In the genomic region with DNA sequence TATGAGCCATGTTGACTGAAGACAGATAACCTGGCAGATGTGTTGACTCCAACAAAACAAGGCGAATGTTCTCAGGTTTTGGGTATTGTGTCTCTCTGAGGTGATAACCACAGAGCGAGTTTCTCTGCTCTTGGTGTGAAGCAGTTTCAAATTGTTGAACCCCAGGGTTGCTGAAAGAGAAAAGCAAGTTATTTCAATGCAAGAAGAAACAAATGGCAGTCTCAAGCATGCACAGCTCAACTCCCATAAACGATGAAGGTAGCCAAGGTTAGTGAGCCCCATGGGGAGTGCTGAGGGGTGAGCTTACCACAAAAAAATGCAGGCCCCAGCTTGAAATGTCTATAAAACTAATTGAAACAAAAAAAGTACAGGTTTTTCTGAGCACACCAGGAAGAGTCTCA, we compare ENCODE assay signal across 14 cellular contexts.
A peak's percentile ranks its signal among the peaks of the same experiment; 100 is the strongest.
DNase-seq lines count a peak whose midpoint lies in the region; ATAC-seq, FAIRE-seq and TF ChIP-seq lines count a peak whose summit lies in the region.
"Had no signal": no experiment of that assay in that cellular context is flagged by ENCODE, and none has a peak within 500 bp of the region (broad histone marks: within the 10 kb centered on the region; RNA-seq: fewer than 3 reads in every experiment).

No MANE protein-coding gene starts in this region.

- TF ChIP-seq POLR2A in GM12878 (IDR thresholded peaks at IDR 0.05; ENCODE audit: low read depth, low read length) = no peak

- peak overlapping the region; percentile 57 for H3K4me3 Mint-ChIP-seq in CD4-positive, alpha-beta T cell
- peak overlapping the region in 3 of 10 donors; percentile 9 to 45 (median 26) for H3K4me3 Mint-ChIP-seq in naive thymus-derived CD4-positive, alpha-beta T cell
- H3K4me3 Mint-ChIP-seq in Caco-2 (ENCODE audit: unreplicated experiment) = no peak overlapping the region
- no peak overlapping the region for H3K4me3 Mint-ChIP-seq in T-helper 2 cell treated with Interferon-gamma antibody and Interleukin-4, amounts not matched to agents 5 μg/mL and 100 μg/mL, for 36 hours
- H3K4me3 Mint-ChIP-seq: brain had no signal

- no peaks in the 10 kb centered on the region for H3K9me3 ChIP-seq in CD4-positive, alpha-beta T cell (ENCODE audit: control insufficient read depth, low read length)
- H3K9me3 ChIP-seq in GM12878 (replicated peaks; ENCODE audit: control insufficient read depth, insufficient read depth, low read length) (no peaks in the 10 kb centered on the region; the same call in 2 of the 3 replicates), Caco-2 (no peaks in the 10 kb centered on the region)
- no peaks in the 10 kb centered on the region for H3K9me3 ChIP-seq in naive thymus-derived CD4-positive, alpha-beta T cell (ENCODE audit: control insufficient read depth in 2 of 3, low read length in 3 of 3)
- H3K9me3 ChIP-seq: left lung, suprapubic skin had no signal

- no peak overlapping the region for H3K4me2 ChIP-seq in GM12878 (ENCODE audit: control insufficient read depth, insufficient read depth)

- TF ChIP-seq CTCF in CD4-positive, alpha-beta T cell (IDR thresholded peaks at IDR 0.05) = no peak
- no peak for TF ChIP-seq CTCF in GM12878 (IDR thresholded peaks at IDR 0.05 in 2 of 3, conservative IDR thresholded peaks at IDR 0.05 in 1 of 3; ENCODE audit: control insufficient read depth in 2 of 3, extremely low read depth in 1 of 3, insufficient read depth in 1 of 3, low read depth in 3 of 3, low read length in 3 of 3)
- TF ChIP-seq CTCF in Caco-2 (IDR thresholded peaks at IDR 0.05; ENCODE audit: insufficient read depth in 1 of 2, low read depth in 1 of 2, low read length in 1 of 2, severe bottlenecking in 1 of 2, unreplicated experiment in 1 of 2) = no peak

- TF ChIP-seq EP300 in GM12878 (IDR thresholded peaks at IDR 0.05; ENCODE audit: borderline replicate concordance in 1 of 2, control insufficient read depth in 1 of 2, low read depth in 2 of 2, low read length in 2 of 2) = no peak

- intact Hi-C loops in CD4-positive, alpha-beta T cell (cut with DNase I, micrococcal nuclease) = no loop called here
- intact Hi-C loops in GM12878 (cut with micrococcal nuclease; ENCODE audit: unreplicated experiment) (no loop called here), Caco-2 (cut with micrococcal nuclease; ENCODE audit: unreplicated experiment) (no loop called here)
- intact Hi-C loops in naive thymus-derived CD4-positive, alpha-beta T cell (cut with micrococcal nuclease) = no loop called here

- H3K79me2 ChIP-seq in GM12878 (ENCODE audit: control insufficient read depth, insufficient read depth, low read length) = no peaks in the 10 kb centered on the region
- H3K79me2 ChIP-seq: parathyroid adenoma had no signal

- H3K9ac ChIP-seq in GM12878 (ENCODE audit: control insufficient read depth, insufficient read depth, low read length) = no peak overlapping the region
- H3K9ac ChIP-seq: parathyroid adenoma had no signal

- ATAC-seq in CD4-positive, alpha-beta T cell (ENCODE audit: poor library complexity) = peak; percentile 26
- ATAC-seq in HG02798 (IDR thresholded peaks at IDR 0.05; ENCODE audit: poor library complexity, unreplicated experiment) = peak; percentile 46
- ATAC-seq in GM12878 = peak; percentile 69
- ATAC-seq in naive thymus-derived CD4-positive, alpha-beta T cell = peak; percentile 52
- no peak for ATAC-seq in GM21529 (IDR thresholded peaks at IDR 0.05; ENCODE audit: unreplicated experiment)
- ATAC-seq: left lung had no signal

- SMC1A ChIA-PET in GM12878 (lab: Charles Lee; ENCODE audit: uncharacterized antibody, unreplicated experiment) = no interaction called here

- H3K36me3 ChIP-seq in GM12878 (ENCODE audit: control insufficient read depth in 2 of 2, insufficient read depth in 2 of 2, low read length in 1 of 2) (no peaks in the 10 kb centered on the region), Caco-2 (ENCODE audit: control insufficient read depth, insufficient read depth, low read length) (no peaks in the 10 kb centered on the region)
- H3K36me3 ChIP-seq in naive thymus-derived CD4-positive, alpha-beta T cell (ENCODE audit: control insufficient read depth in 2 of 3, insufficient read depth in 3 of 3, low read length in 3 of 3) = no peaks in the 10 kb centered on the region
- H3K36me3 ChIP-seq: left lung, suprapubic skin had no signal

- peak; percentile 73 for FAIRE-seq in GM12878 (lab: Jason Lieb, UNC)

- no peaks in the 10 kb centered on the region for H3K27me3 Mint-ChIP-seq in CD4-positive, alpha-beta T cell
- peaks cover 0 to 32% (median 5%) of the 10 kb centered on the region in 5 donors for H3K27me3 Mint-ChIP-seq in naive thymus-derived CD4-positive, alpha-beta T cell
- no peaks in the 10 kb centered on the region for H3K27me3 Mint-ChIP-seq in Caco-2 (ENCODE audit: insufficient read depth, unreplicated experiment)
- H3K27me3 Mint-ChIP-seq in T-helper 2 cell treated with Interferon-gamma antibody and Interleukin-4, amounts not matched to agents 5 μg/mL and 100 μg/mL, for 36 hours (ENCODE audit: low read depth) = peaks cover 8% of the 10 kb centered on the region
- H3K27me3 Mint-ChIP-seq: brain had no signal

- no peak overlapping the region for H3K4me3 ChIP-seq in GM12878
- H3K4me3 ChIP-seq in naive thymus-derived CD4-positive, alpha-beta T cell (ENCODE audit: low read length) = no peak overlapping the region
- no peak overlapping the region for H3K4me3 ChIP-seq in Caco-2 (ENCODE audit: low read depth, low read length)
- H3K4me3 ChIP-seq: left lung, suprapubic skin had no signal

- BruUV-seq in GM12878 (replicated peaks; lab: Mats Ljungman, UMichigan) (no TSS peak), Caco-2 (replicated peaks; lab: Mats Ljungman, UMichigan) (no TSS peak)

- WGBS in GM12878 (ENCODE audit: insufficient coverage, insufficient replicate concordance, low lambda C conversion rate, missing lambda C conversion rate) = 46% methylated on average over 3 of the region's 3 CpGs

- H3K27ac Mint-ChIP-seq in CD4-positive, alpha-beta T cell = peak overlapping the region; percentile 75
- peak overlapping the region in 5 of 9 donors; percentile 9 to 70 (median 29) for H3K27ac Mint-ChIP-seq in naive thymus-derived CD4-positive, alpha-beta T cell
- H3K27ac Mint-ChIP-seq in Caco-2 (ENCODE audit: unreplicated experiment) = no peak overlapping the region
- H3K27ac Mint-ChIP-seq in T-helper 2 cell treated with Interferon-gamma antibody and Interleukin-4, amounts not matched to agents 5 μg/mL and 100 μg/mL, for 36 hours = no peak overlapping the region

- H3K9me3 Mint-ChIP-seq in CD4-positive, alpha-beta T cell = no peaks in the 10 kb centered on the region
- H3K9me3 Mint-ChIP-seq in naive thymus-derived CD4-positive, alpha-beta T cell = peaks cover 0 to 5% (median 0%) of the 10 kb centered on the region in 11 donors
- no peaks in the 10 kb centered on the region for H3K9me3 Mint-ChIP-seq in Caco-2 (ENCODE audit: unreplicated experiment)
- no peaks in the 10 kb centered on the region for H3K9me3 Mint-ChIP-seq in T-helper 2 cell treated with Interferon-gamma antibody and Interleukin-4, amounts not matched to agents 5 μg/mL and 100 μg/mL, for 36 hours

- H2AFZ ChIP-seq in GM12878 (ENCODE audit: control insufficient read depth, low read depth, low read length) = no peak overlapping the region
- H2AFZ ChIP-seq: parathyroid adenoma had no signal

- RAD21 ChIA-PET in GM12878 (lab: Charles Lee; ENCODE audit: unreplicated experiment) = no interaction called here

- H4K20me1 ChIP-seq in GM12878 (ENCODE audit: control insufficient read depth, insufficient read depth) = no peaks in the 10 kb centered on the region

- H3K36me3 Mint-ChIP-seq in CD4-positive, alpha-beta T cell (ENCODE audit: low read depth) = no peaks in the 10 kb centered on the region
- no peaks in the 10 kb centered on the region for H3K36me3 Mint-ChIP-seq in naive thymus-derived CD4-positive, alpha-beta T cell
- no peaks in the 10 kb centered on the region for H3K36me3 Mint-ChIP-seq in Caco-2 (ENCODE audit: insufficient read depth, unreplicated experiment)
- no peaks in the 10 kb centered on the region for H3K36me3 Mint-ChIP-seq in T-helper 2 cell treated with Interferon-gamma antibody and Interleukin-4, amounts not matched to agents 5 μg/mL and 100 μg/mL, for 36 hours (ENCODE audit: low read depth)
- H3K36me3 Mint-ChIP-seq: brain had no signal

- H3K27me3 ChIP-seq in CD4-positive, alpha-beta T cell (ENCODE audit: control insufficient read depth, insufficient read depth, low read length) = no peaks in the 10 kb centered on the region
- no peaks in the 10 kb centered on the region; a peak in 2 of 4 replicates for H3K27me3 ChIP-seq in GM12878 (replicated peaks in 1 of 2; ENCODE audit: control insufficient read depth in 2 of 2, insufficient read depth in 2 of 2, low read length in 1 of 2)
- H3K27me3 ChIP-seq in naive thymus-derived CD4-positive, alpha-beta T cell (ENCODE audit: control insufficient read depth in 2 of 2, insufficient read depth in 2 of 2, low read length in 2 of 2) = no peaks in the 10 kb centered on the region
- no peaks in the 10 kb centered on the region for H3K27me3 ChIP-seq in Caco-2 (replicated peaks; ENCODE audit: control insufficient read depth, insufficient read depth, low read length)
- H3K27me3 ChIP-seq: left lung, suprapubic skin had no signal

- no peak overlapping the region for H3K27ac ChIP-seq in CD4-positive, alpha-beta T cell (ENCODE audit: low read depth, low read length)
- no peak overlapping the region for H3K27ac ChIP-seq in GM12878 (ENCODE audit: control insufficient read depth, insufficient read depth)
- H3K27ac ChIP-seq in naive thymus-derived CD4-positive, alpha-beta T cell (ENCODE audit: low read depth, low read length) = no peak overlapping the region
- H3K27ac ChIP-seq: left lung, parathyroid adenoma, suprapubic skin had no signal

- no peak for DNase-seq in CD4-positive, alpha-beta T cell
- no peak for DNase-seq in GM12878 (ENCODE audit: low read depth, low spot score)
- no peak for DNase-seq in naive thymus-derived CD4-positive, alpha-beta T cell
- no peak for DNase-seq in Caco-2
- DNase-seq in Ammon's horn (ENCODE audit: low spot score) = no peak
- DNase-seq in T-helper 2 cell treated with Interferon-gamma antibody and Interleukin-4, amounts not matched to agents 5 μg/mL and 100 μg/mL, for 36 hours (ENCODE audit: low spot score) = no peak
- DNase-seq: activated CD8-positive, alpha-beta memory T cell treated with anti-CD3 and anti-CD28 coated beads for 24 hours; left lung; NK-92 treated with Interleukin-12 subunit alpha and Interleukin-12 subunit beta, amount 100 ng/mL, for 24 hours had no signal

- peaks cover 31% of the 10 kb centered on the region for H3K4me1 Mint-ChIP-seq in CD4-positive, alpha-beta T cell (ENCODE audit: low read depth)
- H3K4me1 Mint-ChIP-seq in naive thymus-derived CD4-positive, alpha-beta T cell = peaks cover 6 to 37% (median 10%) of the 10 kb centered on the region in 7 donors
- H3K4me1 Mint-ChIP-seq in Caco-2 (ENCODE audit: low read depth, unreplicated experiment) = no peaks in the 10 kb centered on the region
- H3K4me1 Mint-ChIP-seq in T-helper 2 cell treated with Interferon-gamma antibody and Interleukin-4, amounts not matched to agents 5 μg/mL and 100 μg/mL, for 36 hours (ENCODE audit: low read depth) = peaks cover 8% of the 10 kb centered on the region

- CTCF ChIA-PET in CD4-positive, alpha-beta T cell (lab: Charles Lee) = no interaction called here
- CTCF ChIA-PET in GM12878 (lab: Yijun Ruan, JAX) (no interaction called here), Caco-2 (lab: Charles Lee) (no interaction called here)
- CTCF ChIA-PET in naive thymus-derived CD4-positive, alpha-beta T cell (lab: Charles Lee) = no interaction called here

- POLR2A ChIA-PET in CD4-positive, alpha-beta T cell (lab: Charles Lee) = no interaction called here
- POLR2A ChIA-PET in GM12878 (lab: Charles Lee) (no interaction called here), Caco-2 (lab: Charles Lee) (no interaction called here)
- POLR2A ChIA-PET in naive thymus-derived CD4-positive, alpha-beta T cell (lab: Charles Lee) = no interaction called here

- no peak for TF ChIP-seq RAD21 in GM12878 (IDR thresholded peaks at IDR 0.05; ENCODE audit: insufficient read depth, low read depth, low read length)

- in situ Hi-C loops in GM12878 (cut with MboI) = no loop called here

- peaks cover 5% of the 10 kb centered on the region for H3K4me1 ChIP-seq in GM12878 (ENCODE audit: control insufficient read depth, insufficient read depth, low read length)
- H3K4me1 ChIP-seq in naive thymus-derived CD4-positive, alpha-beta T cell (ENCODE audit: control insufficient read depth in 2 of 2, insufficient read depth in 2 of 2, low read length in 2 of 2) = peaks cover 0 to 48% of the 10 kb centered on the region in 2 donors
- H3K4me1 ChIP-seq in Caco-2 = no peaks in the 10 kb centered on the region
- H3K4me1 ChIP-seq: left lung, parathyroid adenoma, suprapubic skin had no signal

Comparison
In these comparisons a context has a peak if more than half of its experiments do, and no peak if none do; other contexts are left out.
1. H3K27ac Mint-ChIP-seq: peak in CD4-positive, alpha-beta T cell (single experiment) and naive thymus-derived CD4-positive, alpha-beta T cell (5 of 9); none in Caco-2 (single experiment) and T-helper 2 cell treated with Interferon-gamma antibody and Interleukin-4, amounts not matched to agents 5 μg/mL and 100 μg/mL, for 36 hours (single experiment).